Comparison of ENCODE assay signal across 1 cellular context in the genomic region with DNA sequence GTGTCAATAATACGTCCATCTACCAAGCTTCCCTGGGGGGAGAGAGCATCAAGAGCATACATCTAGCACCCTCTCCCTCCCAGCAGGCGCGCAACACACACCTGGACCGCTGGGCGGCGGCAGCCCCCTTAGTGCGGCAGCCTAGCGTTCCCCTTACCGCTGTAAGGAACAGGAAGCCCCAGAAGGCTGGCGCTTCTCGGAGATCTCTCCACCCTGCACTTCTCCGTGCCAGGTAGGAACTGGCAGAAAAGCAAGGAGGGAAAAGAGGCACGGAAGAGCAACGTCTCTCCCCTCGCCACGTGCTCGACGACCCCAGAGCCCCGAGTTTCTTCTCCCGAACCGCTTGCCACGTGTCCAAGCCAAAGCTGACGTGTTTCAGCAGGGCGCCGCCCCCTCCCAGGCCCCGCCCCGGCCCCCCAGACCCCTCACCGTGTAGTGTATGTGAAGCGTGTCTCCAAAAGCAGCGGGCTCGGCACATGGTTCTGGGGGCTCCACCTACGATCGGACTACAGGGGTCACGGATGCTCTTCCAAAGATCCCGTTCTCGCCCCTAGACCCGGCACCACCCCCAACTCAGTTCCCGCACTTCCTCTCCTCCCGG.
TF ChIP-seq lines count a peak whose summit lies in the region.

No MANE protein-coding gene starts in this region.

TF ChIP-seq in H1, 55 proteins besides CTCF, POLR2A, EP300 and RAD21:
- peak; percentile 48 for TF ChIP-seq SAP30 (IDR thresholded peaks at IDR 0.05; ENCODE audit: insufficient read depth, insufficient replicate concordance, low read length)
- peak in 1 of 2 experiments; percentile 57; a peak in 2 of 4 replicates for TF ChIP-seq SIN3A (conservative IDR thresholded peaks at IDR 0.05 in 1 of 2, IDR thresholded peaks at IDR 0.05 in 1 of 2; ENCODE audit: low read depth in 1 of 2, low read length in 2 of 2)
- TF ChIP-seq, protein P1, sequence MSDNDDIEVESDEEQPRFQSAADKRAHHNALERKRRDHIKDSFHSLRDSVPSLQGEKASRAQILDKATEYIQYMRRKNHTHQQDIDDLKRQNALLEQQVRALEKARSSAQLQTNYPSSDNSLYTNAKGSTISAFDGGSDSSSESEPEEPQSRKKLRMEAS (IDR thresholded peaks at IDR 0.05), result peak; percentile 97
- TF ChIP-seq, protein P2, sequence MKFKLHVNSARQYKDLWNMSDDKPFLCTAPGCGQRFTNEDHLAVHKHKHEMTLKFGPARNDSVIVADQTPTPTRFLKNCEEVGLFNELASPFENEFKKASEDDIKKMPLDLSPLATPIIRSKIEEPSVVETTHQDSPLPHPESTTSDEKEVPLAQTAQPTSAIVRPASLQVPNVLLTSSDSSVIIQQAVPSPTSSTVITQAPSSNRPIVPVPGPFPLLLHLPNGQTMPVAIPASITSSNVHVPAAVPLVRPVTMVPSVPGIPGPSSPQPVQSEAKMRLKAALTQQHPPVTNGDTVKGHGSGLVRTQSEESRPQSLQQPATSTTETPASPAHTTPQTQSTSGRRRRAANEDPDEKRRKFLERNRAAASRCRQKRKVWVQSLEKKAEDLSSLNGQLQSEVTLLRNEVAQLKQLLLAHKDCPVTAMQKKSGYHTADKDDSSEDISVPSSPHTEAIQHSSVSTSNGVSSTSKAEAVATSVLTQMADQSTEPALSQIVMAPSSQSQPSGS (IDR thresholded peaks at IDR 0.05; ENCODE audit: low read length), result 0 out of 2 replicates have a peak, but pooled peaks have one; percentile 29
- TF ChIP-seq CHD7 (IDR thresholded peaks at IDR 0.05; ENCODE audit: insufficient replicate concordance, low read length), result no peak
- no peak for TF ChIP-seq TBP (IDR thresholded peaks at IDR 0.05; ENCODE audit: low read depth, low read length)
- no peak for TF ChIP-seq BACH1 (IDR thresholded peaks at IDR 0.05; ENCODE audit: low read length)
- peak; percentile 25 to 31; a peak in 1 of 4 replicates for TF ChIP-seq HDAC2 (IDR thresholded peaks at IDR 0.05; ENCODE audit: borderline replicate concordance in 1 of 2, low read depth in 2 of 2, low read length in 2 of 2)
- TF ChIP-seq TEAD4 (IDR thresholded peaks at IDR 0.05; ENCODE audit: low read depth, low read length), result 0 out of 2 replicates have a peak, but pooled peaks have one; percentile 3
- TF ChIP-seq POLR2AphosphoS5 (IDR thresholded peaks at IDR 0.05; ENCODE audit: low read depth, low read length), result peak; percentile 39; the same call in 1 of the 2 replicates
- TF ChIP-seq, protein P3, sequence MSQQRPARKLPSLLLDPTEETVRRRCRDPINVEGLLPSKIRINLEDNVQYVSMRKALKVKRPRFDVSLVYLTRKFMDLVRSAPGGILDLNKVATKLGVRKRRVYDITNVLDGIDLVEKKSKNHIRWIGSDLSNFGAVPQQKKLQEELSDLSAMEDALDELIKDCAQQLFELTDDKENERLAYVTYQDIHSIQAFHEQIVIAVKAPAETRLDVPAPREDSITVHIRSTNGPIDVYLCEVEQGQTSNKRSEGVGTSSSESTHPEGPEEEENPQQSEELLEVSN (IDR thresholded peaks at IDR 0.05), result peak; percentile 96
- TF ChIP-seq USF2 (IDR thresholded peaks at IDR 0.05; ENCODE audit: low read length), result peak; percentile 58
- TF ChIP-seq TCF12 (IDR thresholded peaks at IDR 0.05; ENCODE audit: low read depth, low read length), result no peak
- no peak for TF ChIP-seq CBX8 (IDR thresholded peaks at IDR 0.05; ENCODE audit: borderline replicate concordance, low read depth, low read length)
- TF ChIP-seq YY1 (IDR thresholded peaks at IDR 0.05; ENCODE audit: low read depth, low read length), result no peak
- TF ChIP-seq KDM1A (IDR thresholded peaks at IDR 0.05; ENCODE audit: borderline replicate concordance, low read length), result no peak
- TF ChIP-seq ASH2L (IDR thresholded peaks at IDR 0.05; ENCODE audit: low read length), result peak; percentile 20
- TF ChIP-seq SUZ12 (IDR thresholded peaks at IDR 0.05; ENCODE audit: low read length), result no peak
- TF ChIP-seq RFX5 (IDR thresholded peaks at IDR 0.05; ENCODE audit: borderline replicate concordance, low read depth, low read length), result no peak
- no peak for TF ChIP-seq CEBPB (IDR thresholded peaks at IDR 0.05; ENCODE audit: low read depth, low read length)
- TF ChIP-seq TAF1 (IDR thresholded peaks at IDR 0.05; ENCODE audit: low read depth, low read length), result peak; percentile 45
